ENCODE assay signal across 1 cellular context in the genomic region with DNA sequence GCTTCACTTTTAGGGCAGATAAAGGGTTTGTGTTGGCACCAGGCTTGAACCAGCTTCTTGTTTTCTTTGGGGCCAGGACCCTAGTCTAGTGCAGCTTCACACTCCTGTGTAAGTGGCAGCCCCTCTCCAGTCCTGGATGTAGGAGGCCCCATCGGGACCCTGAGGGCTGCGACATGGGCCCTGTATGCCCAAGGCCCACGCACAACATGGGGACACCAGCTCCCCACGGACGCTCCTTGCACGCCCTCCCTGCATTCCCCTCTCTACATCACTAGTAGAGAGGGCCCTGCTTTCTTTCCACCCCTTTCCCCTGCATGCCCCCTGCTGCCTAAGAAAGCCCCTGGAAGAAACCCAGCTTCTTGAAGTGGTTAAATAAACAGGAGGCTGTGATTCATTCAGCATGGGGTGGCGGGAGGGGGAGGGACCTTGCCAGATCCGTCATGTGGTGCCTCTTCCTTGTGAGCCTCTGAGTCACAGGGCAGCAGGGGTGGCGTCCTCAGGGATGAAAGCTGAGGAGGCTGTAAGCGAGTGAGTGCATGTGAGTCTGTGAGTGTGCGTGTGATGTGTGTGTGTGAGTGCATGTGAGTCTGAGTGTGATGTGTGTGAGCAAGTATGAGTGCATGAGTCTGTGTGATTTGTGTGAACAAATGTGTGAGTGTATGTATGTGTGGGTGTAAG.
TF ChIP-seq lines count a peak whose summit lies in the region.

No MANE protein-coding gene starts in this region.

TF ChIP-seq in HEK293, 187 proteins besides CTCF, POLR2A, EP300 and RAD21 (continued from another document and continues in another):
- TF ChIP-seq ZNF571 (tag by site-specific recombination; IDR thresholded peaks at IDR 0.05) (no peak), ZNF548 (tag by site-specific recombination; IDR thresholded peaks at IDR 0.05) (no peak), ZNF211 (tag by site-specific recombination; IDR thresholded peaks at IDR 0.05; ENCODE audit: low read depth) (no peak), GLIS1 (tag by site-specific recombination; IDR thresholded peaks at IDR 0.05) (peak; percentile 95), WT1 (tag by site-specific recombination; IDR thresholded peaks at IDR 0.05) (peak; percentile 74), ZNF76 (tag by site-specific recombination; IDR thresholded peaks at IDR 0.05; ENCODE audit: borderline replicate concordance, low read depth) (no peak), ZSCAN16 (tag by site-specific recombination; IDR thresholded peaks at IDR 0.05) (no peak), MYNN (tag by site-specific recombination; IDR thresholded peaks at IDR 0.05; ENCODE audit: borderline replicate concordance) (no peak), SP2 (tag by site-specific recombination; IDR thresholded peaks at IDR 0.05) (peak; percentile 16; the same call in 1 of the 2 replicates), ZNF677 (tag by site-specific recombination; IDR thresholded peaks at IDR 0.05) (no peak), OVOL3 (tag by site-specific recombination; IDR thresholded peaks at IDR 0.05) (no peak), ZNF514 (tag by site-specific recombination; IDR thresholded peaks at IDR 0.05) (no peak), ZBTB7A (tag by site-specific recombination; IDR thresholded peaks at IDR 0.05; ENCODE audit: low read depth) (no peak), ZNF221 (tag by site-specific recombination; IDR thresholded peaks at IDR 0.05; ENCODE audit: borderline replicate concordance) (no peak), ZNF585B (tag by site-specific recombination; IDR thresholded peaks at IDR 0.05) (no peak), ZNF776 (tag by site-specific recombination; IDR thresholded peaks at IDR 0.05; ENCODE audit: borderline replicate concordance) (no peak), ZNF558 (tag by site-specific recombination; IDR thresholded peaks at IDR 0.05) (no peak), ZNF510 (tag by site-specific recombination; IDR thresholded peaks at IDR 0.05; ENCODE audit: insufficient replicate concordance) (no peak), ZNF600 (tag by site-specific recombination; IDR thresholded peaks at IDR 0.05) (0 out of 2 replicates have a peak, but pooled peaks have one; percentile 26), ZNF530 (tag by site-specific recombination; IDR thresholded peaks at IDR 0.05; ENCODE audit: low read depth) (no peak), ZNF175 (tag by site-specific recombination; IDR thresholded peaks at IDR 0.05) (no peak), TRIM28 (IDR thresholded peaks at IDR 0.05; ENCODE audit: borderline replicate concordance, low read length) (no peak), IKZF3 (tag by site-specific recombination; IDR thresholded peaks at IDR 0.05) (no peak), ZBTB21 (tag by site-specific recombination; IDR thresholded peaks at IDR 0.05) (peak; percentile 39), ZFP69B (tag by site-specific recombination; IDR thresholded peaks at IDR 0.05) (peak; percentile 29; the same call in 1 of the 2 replicates), ZNF366 (tag by site-specific recombination; conservative IDR thresholded peaks at IDR 0.05) (peak; percentile 69), SALL2 (tag by site-specific recombination; IDR thresholded peaks at IDR 0.05; ENCODE audit: borderline replicate concordance) (no peak), ZNF837 (tag by site-specific recombination; IDR thresholded peaks at IDR 0.05) (peak; percentile 70; the same call in 1 of the 2 replicates), ZNF521 (tag by site-specific recombination; IDR thresholded peaks at IDR 0.05) (no peak), ZNF19 (tag by site-specific recombination; IDR thresholded peaks at IDR 0.05; ENCODE audit: low read depth) (no peak), YY1 (tag by site-specific recombination; IDR thresholded peaks at IDR 0.05) (no peak), ZNF350 (tag by site-specific recombination; IDR thresholded peaks at IDR 0.05) (no peak), HOXC10 (CRISPR knock-in tag; IDR thresholded peaks at IDR 0.05) (no peak), ZNF768 (tag by site-specific recombination; IDR thresholded peaks at IDR 0.05) (no peak), ZNF629 (tag by site-specific recombination; IDR thresholded peaks at IDR 0.05) (peak; percentile 81), KLF10 (tag by site-specific recombination; IDR thresholded peaks at IDR 0.05) (no peak), ZNF146 (tag by site-specific recombination; IDR thresholded peaks at IDR 0.05) (no peak), REPIN1 (tag by site-specific recombination; IDR thresholded peaks at IDR 0.05; ENCODE audit: low read depth) (no peak), ZBTB20 (tag by site-specific recombination; IDR thresholded peaks at IDR 0.05) (no peak), ZNF121 (tag by site-specific recombination; IDR thresholded peaks at IDR 0.05) (no peak), ZNF10 (tag by site-specific recombination; IDR thresholded peaks at IDR 0.05) (no peak), HOXA7 (CRISPR knock-in tag; IDR thresholded peaks at IDR 0.05; ENCODE audit: borderline replicate concordance) (no peak), ZNF473 (tag by site-specific recombination; IDR thresholded peaks at IDR 0.05) (no peak)
- TF ChIP-seq, protein P1, sequence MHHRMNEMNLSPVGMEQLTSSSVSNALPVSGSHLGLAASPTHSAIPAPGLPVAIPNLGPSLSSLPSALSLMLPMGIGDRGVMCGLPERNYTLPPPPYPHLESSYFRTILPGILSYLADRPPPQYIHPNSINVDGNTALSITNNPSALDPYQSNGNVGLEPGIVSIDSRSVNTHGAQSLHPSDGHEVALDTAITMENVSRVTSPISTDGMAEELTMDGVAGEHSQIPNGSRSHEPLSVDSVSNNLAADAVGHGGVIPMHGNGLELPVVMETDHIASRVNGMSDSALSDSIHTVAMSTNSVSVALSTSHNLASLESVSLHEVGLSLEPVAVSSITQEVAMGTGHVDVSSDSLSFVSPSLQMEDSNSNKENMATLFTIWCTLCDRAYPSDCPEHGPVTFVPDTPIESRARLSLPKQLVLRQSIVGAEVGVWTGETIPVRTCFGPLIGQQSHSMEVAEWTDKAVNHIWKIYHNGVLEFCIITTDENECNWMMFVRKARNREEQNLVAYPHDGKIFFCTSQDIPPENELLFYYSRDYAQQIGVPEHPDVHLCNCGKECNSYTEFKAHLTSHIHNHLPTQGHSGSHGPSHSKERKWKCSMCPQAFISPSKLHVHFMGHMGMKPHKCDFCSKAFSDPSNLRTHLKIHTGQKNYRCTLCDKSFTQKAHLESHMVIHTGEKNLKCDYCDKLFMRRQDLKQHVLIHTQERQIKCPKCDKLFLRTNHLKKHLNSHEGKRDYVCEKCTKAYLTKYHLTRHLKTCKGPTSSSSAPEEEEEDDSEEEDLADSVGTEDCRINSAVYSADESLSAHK (tag by site-specific recombination; IDR thresholded peaks at IDR 0.05): no peak
- TF ChIP-seq, protein P2, sequence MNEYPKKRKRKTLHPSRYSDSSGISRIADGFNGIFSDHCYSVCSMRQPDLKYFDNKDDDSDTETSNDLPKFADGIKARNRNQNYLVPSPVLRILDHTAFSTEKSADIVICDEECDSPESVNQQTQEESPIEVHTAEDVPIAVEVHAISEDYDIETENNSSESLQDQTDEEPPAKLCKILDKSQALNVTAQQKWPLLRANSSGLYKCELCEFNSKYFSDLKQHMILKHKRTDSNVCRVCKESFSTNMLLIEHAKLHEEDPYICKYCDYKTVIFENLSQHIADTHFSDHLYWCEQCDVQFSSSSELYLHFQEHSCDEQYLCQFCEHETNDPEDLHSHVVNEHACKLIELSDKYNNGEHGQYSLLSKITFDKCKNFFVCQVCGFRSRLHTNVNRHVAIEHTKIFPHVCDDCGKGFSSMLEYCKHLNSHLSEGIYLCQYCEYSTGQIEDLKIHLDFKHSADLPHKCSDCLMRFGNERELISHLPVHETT (tag by site-specific recombination; IDR thresholded peaks at IDR 0.05): peak; percentile 76
- TF ChIP-seq, protein P3, sequence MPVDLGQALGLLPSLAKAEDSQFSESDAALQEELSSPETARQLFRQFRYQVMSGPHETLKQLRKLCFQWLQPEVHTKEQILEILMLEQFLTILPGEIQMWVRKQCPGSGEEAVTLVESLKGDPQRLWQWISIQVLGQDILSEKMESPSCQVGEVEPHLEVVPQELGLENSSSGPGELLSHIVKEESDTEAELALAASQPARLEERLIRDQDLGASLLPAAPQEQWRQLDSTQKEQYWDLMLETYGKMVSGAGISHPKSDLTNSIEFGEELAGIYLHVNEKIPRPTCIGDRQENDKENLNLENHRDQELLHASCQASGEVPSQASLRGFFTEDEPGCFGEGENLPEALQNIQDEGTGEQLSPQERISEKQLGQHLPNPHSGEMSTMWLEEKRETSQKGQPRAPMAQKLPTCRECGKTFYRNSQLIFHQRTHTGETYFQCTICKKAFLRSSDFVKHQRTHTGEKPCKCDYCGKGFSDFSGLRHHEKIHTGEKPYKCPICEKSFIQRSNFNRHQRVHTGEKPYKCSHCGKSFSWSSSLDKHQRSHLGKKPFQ (tag by site-specific recombination; IDR thresholded peaks at IDR 0.05): peak; percentile 91; the same call in 1 of the 2 replicates
- TF ChIP-seq, protein P4, sequence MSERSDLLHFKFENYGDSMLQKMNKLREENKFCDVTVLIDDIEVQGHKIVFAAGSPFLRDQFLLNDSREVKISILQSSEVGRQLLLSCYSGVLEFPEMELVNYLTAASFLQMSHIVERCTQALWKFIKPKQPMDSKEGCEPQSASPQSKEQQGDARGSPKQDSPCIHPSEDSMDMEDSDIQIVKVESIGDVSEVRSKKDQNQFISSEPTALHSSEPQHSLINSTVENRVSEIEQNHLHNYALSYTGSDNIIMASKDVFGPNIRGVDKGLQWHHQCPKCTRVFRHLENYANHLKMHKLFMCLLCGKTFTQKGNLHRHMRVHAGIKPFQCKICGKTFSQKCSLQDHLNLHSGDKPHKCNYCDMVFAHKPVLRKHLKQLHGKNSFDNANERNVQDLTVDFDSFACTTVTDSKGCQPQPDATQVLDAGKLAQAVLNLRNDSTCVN (tag by site-specific recombination; optimal IDR thresholded peaks at IDR 0.05): peak; percentile 41
- TF ChIP-seq, protein P5, sequence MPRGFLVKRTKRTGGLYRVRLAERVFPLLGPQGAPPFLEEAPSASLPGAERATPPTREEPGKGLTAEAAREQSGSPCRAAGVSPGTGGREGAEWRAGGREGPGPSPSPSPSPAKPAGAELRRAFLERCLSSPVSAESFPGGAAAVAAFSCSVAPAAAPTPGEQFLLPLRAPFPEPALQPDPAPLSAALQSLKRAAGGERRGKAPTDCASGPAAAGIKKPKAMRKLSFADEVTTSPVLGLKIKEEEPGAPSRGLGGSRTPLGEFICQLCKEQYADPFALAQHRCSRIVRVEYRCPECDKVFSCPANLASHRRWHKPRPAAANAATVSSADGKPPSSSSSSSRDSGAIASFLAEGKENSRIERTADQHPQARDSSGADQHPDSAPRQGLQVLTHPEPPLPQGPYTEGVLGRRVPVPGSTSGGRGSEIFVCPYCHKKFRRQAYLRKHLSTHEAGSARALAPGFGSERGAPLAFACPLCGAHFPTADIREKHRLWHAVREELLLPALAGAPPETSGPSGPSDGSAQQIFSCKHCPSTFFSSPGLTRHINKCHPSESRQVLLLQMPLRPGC (tag by site-specific recombination; IDR thresholded peaks at IDR 0.05): peak; percentile 93
- TF ChIP-seq, protein P6, sequence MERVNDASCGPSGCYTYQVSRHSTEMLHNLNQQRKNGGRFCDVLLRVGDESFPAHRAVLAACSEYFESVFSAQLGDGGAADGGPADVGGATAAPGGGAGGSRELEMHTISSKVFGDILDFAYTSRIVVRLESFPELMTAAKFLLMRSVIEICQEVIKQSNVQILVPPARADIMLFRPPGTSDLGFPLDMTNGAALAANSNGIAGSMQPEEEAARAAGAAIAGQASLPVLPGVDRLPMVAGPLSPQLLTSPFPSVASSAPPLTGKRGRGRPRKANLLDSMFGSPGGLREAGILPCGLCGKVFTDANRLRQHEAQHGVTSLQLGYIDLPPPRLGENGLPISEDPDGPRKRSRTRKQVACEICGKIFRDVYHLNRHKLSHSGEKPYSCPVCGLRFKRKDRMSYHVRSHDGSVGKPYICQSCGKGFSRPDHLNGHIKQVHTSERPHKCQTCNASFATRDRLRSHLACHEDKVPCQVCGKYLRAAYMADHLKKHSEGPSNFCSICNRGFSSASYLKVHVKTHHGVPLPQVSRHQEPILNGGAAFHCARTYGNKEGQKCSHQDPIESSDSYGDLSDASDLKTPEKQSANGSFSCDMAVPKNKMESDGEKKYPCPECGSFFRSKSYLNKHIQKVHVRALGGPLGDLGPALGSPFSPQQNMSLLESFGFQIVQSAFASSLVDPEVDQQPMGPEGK (tag by site-specific recombination; IDR thresholded peaks at IDR 0.05): peak; percentile 47
- TF ChIP-seq, protein P7, sequence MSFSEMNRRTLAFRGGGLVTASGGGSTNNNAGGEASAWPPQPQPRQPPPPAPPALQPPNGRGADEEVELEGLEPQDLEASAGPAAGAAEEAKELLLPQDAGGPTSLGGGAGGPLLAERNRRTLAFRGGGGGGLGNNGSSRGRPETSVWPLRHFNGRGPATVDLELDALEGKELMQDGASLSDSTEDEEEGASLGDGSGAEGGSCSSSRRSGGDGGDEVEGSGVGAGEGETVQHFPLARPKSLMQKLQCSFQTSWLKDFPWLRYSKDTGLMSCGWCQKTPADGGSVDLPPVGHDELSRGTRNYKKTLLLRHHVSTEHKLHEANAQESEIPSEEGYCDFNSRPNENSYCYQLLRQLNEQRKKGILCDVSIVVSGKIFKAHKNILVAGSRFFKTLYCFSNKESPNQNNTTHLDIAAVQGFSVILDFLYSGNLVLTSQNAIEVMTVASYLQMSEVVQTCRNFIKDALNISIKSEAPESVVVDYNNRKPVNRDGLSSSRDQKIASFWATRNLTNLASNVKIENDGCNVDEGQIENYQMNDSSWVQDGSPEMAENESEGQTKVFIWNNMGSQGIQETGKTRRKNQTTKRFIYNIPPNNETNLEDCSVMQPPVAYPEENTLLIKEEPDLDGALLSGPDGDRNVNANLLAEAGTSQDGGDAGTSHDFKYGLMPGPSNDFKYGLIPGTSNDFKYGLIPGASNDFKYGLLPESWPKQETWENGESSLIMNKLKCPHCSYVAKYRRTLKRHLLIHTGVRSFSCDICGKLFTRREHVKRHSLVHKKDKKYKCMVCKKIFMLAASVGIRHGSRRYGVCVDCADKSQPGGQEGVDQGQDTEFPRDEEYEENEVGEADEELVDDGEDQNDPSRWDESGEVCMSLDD (tag by site-specific recombination; IDR thresholded peaks at IDR 0.05): no peak
- TF ChIP-seq, protein P8, sequence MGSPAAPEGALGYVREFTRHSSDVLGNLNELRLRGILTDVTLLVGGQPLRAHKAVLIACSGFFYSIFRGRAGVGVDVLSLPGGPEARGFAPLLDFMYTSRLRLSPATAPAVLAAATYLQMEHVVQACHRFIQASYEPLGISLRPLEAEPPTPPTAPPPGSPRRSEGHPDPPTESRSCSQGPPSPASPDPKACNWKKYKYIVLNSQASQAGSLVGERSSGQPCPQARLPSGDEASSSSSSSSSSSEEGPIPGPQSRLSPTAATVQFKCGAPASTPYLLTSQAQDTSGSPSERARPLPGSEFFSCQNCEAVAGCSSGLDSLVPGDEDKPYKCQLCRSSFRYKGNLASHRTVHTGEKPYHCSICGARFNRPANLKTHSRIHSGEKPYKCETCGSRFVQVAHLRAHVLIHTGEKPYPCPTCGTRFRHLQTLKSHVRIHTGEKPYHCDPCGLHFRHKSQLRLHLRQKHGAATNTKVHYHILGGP (tag by site-specific recombination; IDR thresholded peaks at IDR 0.05): no peak
- TF ChIP-seq, protein P9, sequence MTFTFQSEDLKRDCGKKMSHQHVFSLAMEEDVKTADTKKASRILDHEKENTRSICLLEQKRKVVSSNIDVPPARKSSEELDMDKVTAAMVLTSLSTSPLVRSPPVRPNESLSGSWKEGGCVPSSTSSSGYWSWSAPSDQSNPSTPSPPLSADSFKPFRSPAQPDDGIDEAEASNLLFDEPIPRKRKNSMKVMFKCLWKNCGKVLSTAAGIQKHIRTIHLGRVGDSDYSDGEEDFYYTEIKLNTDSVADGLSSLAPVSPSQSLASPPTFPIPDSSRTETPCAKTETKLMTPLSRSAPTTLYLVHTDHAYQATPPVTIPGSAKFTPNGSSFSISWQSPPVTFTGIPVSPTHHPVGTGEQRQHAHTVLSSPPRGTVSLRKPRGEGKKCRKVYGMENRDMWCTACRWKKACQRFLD (tag by site-specific recombination; IDR thresholded peaks at IDR 0.05): no peak
